11 cellular contexts compared by ENCODE assay signal in the genomic region with DNA sequence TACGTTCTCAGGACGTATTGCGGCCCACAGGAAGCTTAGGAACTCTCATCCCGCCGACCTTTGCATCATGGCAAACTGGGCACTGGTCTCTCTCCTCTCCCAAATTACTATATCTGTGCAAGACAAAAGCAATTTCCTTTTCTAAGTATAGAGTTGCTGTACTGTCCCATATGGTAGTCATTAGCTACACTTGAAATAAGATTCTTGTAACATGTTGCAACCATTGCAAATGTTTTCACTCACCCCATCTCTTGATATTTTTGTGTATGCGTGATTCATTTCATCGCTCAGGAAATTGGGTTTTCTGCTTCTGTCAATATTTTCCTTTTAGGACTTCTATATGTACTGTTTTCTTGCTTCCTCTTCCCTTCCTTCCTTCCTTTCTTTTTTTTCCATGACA.
"Had no signal": no experiment of that assay in that cellular context is flagged by ENCODE, and none has a peak within 500 bp of the region (broad histone marks: within the 10 kb centered on the region; RNA-seq: fewer than 3 reads in every experiment).

No MANE protein-coding gene starts in this region.

- H3K36me3 ChIP-seq: esophagus muscularis mucosa, pancreas, thoracic aorta had no signal

- DNase-seq: activated CD8-positive, alpha-beta memory T cell treated with anti-CD3 and anti-CD28 coated beads, Interleukin-2, amount 50 U/mL, for 48 hours; activated CD8-positive, alpha-beta T cell treated with anti-CD3 and anti-CD28 coated beads, Interleukin-2, amount 10 ng/mL, durations not matched to agents 7 days and 5 days; activated naive CD4-positive, alpha-beta T cell treated with anti-CD3 and anti-CD28 coated beads for 36 hours; dorsolateral prefrontal cortex; hypothalamus; pancreas; stimulated activated CD4-positive, alpha-beta T cell treated with anti-CD3 and anti-CD28 coated beads, Interleukin-4, amount 100 ng/mL, for 24 hours; T-helper 9 cell had no signal

- H3K9me3 ChIP-seq: esophagus muscularis mucosa, pancreas, thoracic aorta had no signal

- H3K27me3 ChIP-seq: esophagus muscularis mucosa, pancreas had no signal

- H3K27ac ChIP-seq: dorsolateral prefrontal cortex, esophagus muscularis mucosa, pancreas, thoracic aorta, VCaP had no signal

- H3K4me1 ChIP-seq: esophagus muscularis mucosa, pancreas had no signal

- H3K4me3 ChIP-seq: dorsolateral prefrontal cortex, esophagus muscularis mucosa, pancreas, thoracic aorta had no signal
